In genomic region chr4:53529025-53529424, GRCh38 we compare ENCODE assay signal across 32 cellular contexts.
"Had no signal": no experiment of that assay in that cellular context is flagged by ENCODE, and none has a peak within 500 bp of the region (broad histone marks: within the 10 kb centered on the region; RNA-seq: fewer than 3 reads in every experiment).

No MANE protein-coding gene starts in this region.

- H3K27me3 ChIP-seq: brain microvascular endothelial cell, esophagus squamous epithelium, gastroesophageal sphincter had no signal

- H3K4me3 Mint-ChIP-seq: activated B cell treated with CpG ODN at 0.5 μM for 24 hours; activated CD8-positive, alpha-beta T cell treated with anti-CD3 and anti-CD28 coated beads for 36 hours; activated naive CD8-positive, alpha-beta T cell; activated T-cell treated with anti-CD3 and anti-CD28 coated beads, Interleukin-2, amount 50 U/mL, for 4 hours; activated T-helper 17 cell treated with anti-CD3 and anti-CD28 coated beads, Interleukin-2, amount 50 U/mL, for 72 hours; central memory CD8-positive, alpha-beta T cell; effector memory CD8-positive, alpha-beta T cell; T-helper 17 cell; T-helper 2 cell treated with Interferon-gamma antibody and Interleukin-4, amounts not matched to agents 5 μg/mL and 100 μg/mL, for 36 hours had no signal

- DNase-seq: activated B cell treated with CpG ODN at 0.5 μM for 24 hours; activated CD4-positive, alpha-beta T cell treated with anti-CD3 and anti-CD28 coated beads for 48 hours; activated CD4-positive, alpha-beta T cell treated with anti-CD3 and anti-CD28 coated beads, Interleukin-2, amount 50 U/mL, for 1 hour; activated CD4-positive, alpha-beta T cell treated with anti-CD3 and anti-CD28 coated beads, Interleukin-2, amount 50 U/mL, for 48 hours; activated CD8-positive, alpha-beta memory T cell treated with anti-CD3 and anti-CD28 coated beads for 24 hours; activated CD8-positive, alpha-beta T cell treated with anti-CD3 and anti-CD28 coated beads for 36 hours; activated effector memory CD4-positive, alpha-beta T cell treated with Interleukin-2 at 50 U/mL for 16 hours; activated gamma-delta T cell treated with Interleukin-2 at 50 U/mL for 16 hours; activated naive CD4-positive, alpha-beta T cell treated with anti-CD3 and anti-CD28 coated beads, Interleukin-2, amount 50 U/mL, for 16 hours; activated naive CD4-positive, alpha-beta T cell treated with Interleukin-2 at 50 U/mL for 16 hours; activated T-cell treated with anti-CD3 and anti-CD28 coated beads, Interleukin-2, amount 50 U/mL, for 4 hours; amniotic stem cell; anterior cingulate cortex; brain microvascular endothelial cell; cortex of kidney; dorsolateral prefrontal cortex; effector memory CD8-positive, alpha-beta T cell; erythroblast; esophagus squamous epithelium; foreskin melanocyte; T-helper 1 cell; T-helper 17 cell; T1000; WERI-Rb-1 had no signal

- ATAC-seq: activated CD4-positive, CD25-positive, alpha-beta regulatory T cell treated with anti-CD3 and anti-CD28 coated beads, Interleukin-2, amount 50 U/mL, for 24 hours; activated CD8-positive, alpha-beta T cell treated with anti-CD3 and anti-CD28 coated beads for 36 hours; activated T-cell treated with anti-CD3 and anti-CD28 coated beads, Interleukin-2, amount 50 U/mL, for 4 hours; activated T-helper 17 cell treated with anti-CD3 and anti-CD28 coated beads, Interleukin-2, amount 50 U/mL, for 72 hours; effector memory CD8-positive, alpha-beta T cell; gastroesophageal sphincter; T-helper 17 cell had no signal

- H3K4me3 ChIP-seq: dorsolateral prefrontal cortex, esophagus squamous epithelium, gastroesophageal sphincter had no signal

- H3K27ac Mint-ChIP-seq: activated B cell treated with CpG ODN at 0.5 μM for 24 hours; activated CD8-positive, alpha-beta T cell treated with anti-CD3 and anti-CD28 coated beads for 36 hours; activated naive CD8-positive, alpha-beta T cell; activated T-helper 17 cell treated with anti-CD3 and anti-CD28 coated beads, Interleukin-2, amount 50 U/mL, for 72 hours; effector memory CD8-positive, alpha-beta T cell; T-helper 17 cell; T-helper 2 cell treated with Interferon-gamma antibody and Interleukin-4, amounts not matched to agents 5 μg/mL and 100 μg/mL, for 36 hours had no signal

- H3K36me3 Mint-ChIP-seq: activated naive CD8-positive, alpha-beta T cell had no signal

- FAIRE-seq: astrocyte, colon had no signal

- H3K4me1 Mint-ChIP-seq: activated B cell treated with CpG ODN at 0.5 μM for 24 hours; activated T-helper 17 cell treated with anti-CD3 and anti-CD28 coated beads, Interleukin-2, amount 50 U/mL, for 72 hours; central memory CD8-positive, alpha-beta T cell; T-helper 17 cell had no signal

- H3K4me1 ChIP-seq: esophagus squamous epithelium, gastroesophageal sphincter had no signal

- H3K27ac ChIP-seq: brain microvascular endothelial cell, dorsolateral prefrontal cortex, esophagus squamous epithelium, gastroesophageal sphincter, WERI-Rb-1 had no signal

- H3K27me3 Mint-ChIP-seq: activated B cell treated with CpG ODN at 0.5 μM for 24 hours had no signal

- H3K36me3 ChIP-seq: brain microvascular endothelial cell, esophagus squamous epithelium, gastroesophageal sphincter, WERI-Rb-1 had no signal

- H3K9me3 ChIP-seq: esophagus squamous epithelium, gastroesophageal sphincter had no signal

- H3K9me3 Mint-ChIP-seq: activated B cell treated with CpG ODN at 0.5 μM for 24 hours; activated CD8-positive, alpha-beta T cell treated with anti-CD3 and anti-CD28 coated beads for 36 hours; activated T-cell treated with anti-CD3 and anti-CD28 coated beads, Interleukin-2, amount 50 U/mL, for 4 hours; activated T-helper 17 cell treated with anti-CD3 and anti-CD28 coated beads, Interleukin-2, amount 50 U/mL, for 72 hours; central memory CD8-positive, alpha-beta T cell; effector memory CD8-positive, alpha-beta T cell; T-helper 2 cell treated with Interferon-gamma antibody and Interleukin-4, amounts not matched to agents 5 μg/mL and 100 μg/mL, for 36 hours had no signal
